11 cellular contexts compared by ENCODE assay signal in genomic region chr2:191713837-191714236, GRCh38. TPM values are rescaled to one million over a fixed set of nuclear protein-coding genes. Genes with fewer than 3 reads are reported as not detected.
DNase-seq lines count a peak whose midpoint lies in the region; TF ChIP-seq lines count a peak whose summit lies in the region.
"Had no signal": no experiment of that assay in that cellular context is flagged by ENCODE, and none has a peak within 500 bp of the region (broad histone marks: within the 10 kb centered on the region; RNA-seq: fewer than 3 reads in every experiment).

No MANE protein-coding gene starts in this region.

- WGBS in endodermal cell (ENCODE audit: insufficient coverage in 1 of 2, insufficient read length in 1 of 2), 2 experiments = 80% methylated on average over 1 of the region's 1 CpG; no CpG with 5 or more reads in 1 of the 2 experiments
- 100% methylated on average over 1 of the region's 1 CpG for WGBS in transverse colon (ENCODE audit: low coverage in 1 of 2), 2 donors

- H3K4me1 ChIP-seq in BE2C (no peaks in the 10 kb centered on the region), endodermal cell (ENCODE audit: control insufficient read depth, insufficient read depth, low read length) (no peaks in the 10 kb centered on the region), transverse colon (no peaks in the 10 kb centered on the region)
- H3K4me1 ChIP-seq: vagina had no signal

- no peaks in the 10 kb centered on the region for H3K36me3 ChIP-seq in BE2C
- no peaks in the 10 kb centered on the region for H3K36me3 ChIP-seq in endodermal cell (ENCODE audit: control insufficient read depth, insufficient read depth, low read length)
- H3K36me3 ChIP-seq in transverse colon = no peaks in the 10 kb centered on the region
- H3K36me3 ChIP-seq: vagina had no signal

- DNase-seq in BE2C (peak; percentile 18), NCI-H460 (ENCODE audit: extremely low read depth, low read depth) (peak; percentile 18), endodermal cell (peak; percentile 63), NCI-H2171 treated with DMSO at 0.1 percent for 48 hours (lab: John Stamatoyannopoulos, UW) (no peak), pons (ENCODE audit: low spot score) (no peak), transverse colon (no peak)
- DNase-seq in activated CD4-positive, alpha-beta T cell treated with anti-CD3 and anti-CD28 coated beads, Interleukin-2, amount 10 ng/mL, durations not matched to agents 24 days and 14 days = no peak
- DNase-seq: kidney glomerular epithelial cell, NCI-H187 had no signal

- H3K4me1 Mint-ChIP-seq in endodermal cell = no peaks in the 10 kb centered on the region
- H3K4me1 Mint-ChIP-seq in activated CD4-positive, alpha-beta T cell treated with anti-CD3 and anti-CD28 coated beads, Interleukin-2, amount 10 ng/mL, durations not matched to agents 24 days and 14 days = no peaks in the 10 kb centered on the region

- no peak overlapping the region for H3K27ac Mint-ChIP-seq in endodermal cell
- H3K27ac Mint-ChIP-seq in activated CD4-positive, alpha-beta T cell treated with anti-CD3 and anti-CD28 coated beads, Interleukin-2, amount 10 ng/mL, durations not matched to agents 24 days and 14 days = no peak overlapping the region

- H3K36me3 Mint-ChIP-seq in endodermal cell (ENCODE audit: low read depth) = no peaks in the 10 kb centered on the region
- peaks cover 7% of the 10 kb centered on the region for H3K36me3 Mint-ChIP-seq in activated CD4-positive, alpha-beta T cell treated with anti-CD3 and anti-CD28 coated beads, Interleukin-2, amount 10 ng/mL, durations not matched to agents 24 days and 14 days (ENCODE audit: low read depth)

- no peaks in the 10 kb centered on the region for H3K27me3 ChIP-seq in BE2C
- no peaks in the 10 kb centered on the region for H3K27me3 ChIP-seq in endodermal cell (ENCODE audit: control insufficient read depth, insufficient read depth, low read length, poor library complexity, severe bottlenecking)
- H3K27me3 ChIP-seq in transverse colon = no peaks in the 10 kb centered on the region
- H3K27me3 ChIP-seq: vagina had no signal

- no peaks in the 10 kb centered on the region for H3K27me3 Mint-ChIP-seq in endodermal cell (ENCODE audit: insufficient read depth)
- H3K27me3 Mint-ChIP-seq in activated CD4-positive, alpha-beta T cell treated with anti-CD3 and anti-CD28 coated beads, Interleukin-2, amount 10 ng/mL, durations not matched to agents 24 days and 14 days = peaks cover 1% of the 10 kb centered on the region

- no peak overlapping the region for H3K9ac ChIP-seq in endodermal cell (ENCODE audit: extremely low read depth, low read length, poor library complexity, severe bottlenecking)

- in situ Hi-C loops in transverse colon (cut with MboI; ENCODE audit: low pct_ligation_motif_present in 1 of 4, low pct_unique_long_range_greater_than_20kb in 1 of 4, low sequenced_read_pairs in 3 of 4) = no loop called here

- peak; percentile 41 for TF ChIP-seq CTCF in BE2C (IDR thresholded peaks at IDR 0.05; ENCODE audit: low read depth, low read length)
- peak; percentile 17; the same call in 1 of the 2 replicates for TF ChIP-seq CTCF in GM12875 (IDR thresholded peaks at IDR 0.05; ENCODE audit: borderline replicate concordance, insufficient read depth, low read depth, low read length)
- peak; percentile 63 for TF ChIP-seq CTCF in endodermal cell (conservative IDR thresholded peaks at IDR 0.05)
- no peak for TF ChIP-seq CTCF in transverse colon (IDR thresholded peaks at IDR 0.05)

- no peak overlapping the region for H3K27ac ChIP-seq in endodermal cell (ENCODE audit: low read depth, low read length)
- H3K27ac ChIP-seq in transverse colon = no peak overlapping the region
- H3K27ac ChIP-seq: vagina had no signal

- H3K4me3 Mint-ChIP-seq in endodermal cell = no peak overlapping the region
- H3K4me3 Mint-ChIP-seq in activated CD4-positive, alpha-beta T cell treated with anti-CD3 and anti-CD28 coated beads, Interleukin-2, amount 10 ng/mL, durations not matched to agents 24 days and 14 days = no peak overlapping the region

- no peak for TF ChIP-seq EP300 in transverse colon (IDR thresholded peaks at IDR 0.05; ENCODE audit: low read depth)

- H3K9me3 Mint-ChIP-seq in endodermal cell = no peaks in the 10 kb centered on the region
- no peaks in the 10 kb centered on the region for H3K9me3 Mint-ChIP-seq in activated CD4-positive, alpha-beta T cell treated with anti-CD3 and anti-CD28 coated beads, Interleukin-2, amount 10 ng/mL, durations not matched to agents 24 days and 14 days

- H3K4me3 ChIP-seq in BE2C (ENCODE audit: low read depth, low read length) (no peak overlapping the region), GM12875 (ENCODE audit: low read depth, low read length) (no peak overlapping the region), endodermal cell (ENCODE audit: low read length) (no peak overlapping the region), transverse colon (no peak overlapping the region)
- H3K4me3 ChIP-seq: vagina had no signal

- H3K9me3 ChIP-seq in BE2C = no peaks in the 10 kb centered on the region
- H3K9me3 ChIP-seq in endodermal cell (ENCODE audit: control insufficient read depth, low read length) = no peaks in the 10 kb centered on the region
- H3K9me3 ChIP-seq in transverse colon = no peaks in the 10 kb centered on the region
- H3K9me3 ChIP-seq: vagina had no signal

- no peak for TF ChIP-seq POLR2A in transverse colon (IDR thresholded peaks at IDR 0.05)

- intact Hi-C loops in transverse colon (cut with DNase I; ENCODE audit: low total_unique reads) = no loop called here
- intact Hi-C loops in activated CD4-positive, alpha-beta T cell treated with anti-CD3 and anti-CD28 coated beads, Interleukin-2, amount 10 ng/mL, durations not matched to agents 24 days and 14 days (cut with micrococcal nuclease) = no loop called here

RNA-seq across cellular contexts. Expression of gene NABP1, which starts 35.9 kb away (rescaled TPM):
- 2.1 TPM for polyA plus RNA-seq in BE2C (2012; ENCODE audit: insufficient read depth, insufficient read length, low read depth)
- total RNA-seq in NCI-H460 (2014; rRNA removed; shearing (Covaris generic)) = 35.7 and 44.4 TPM in 2 replicates
- 53.0 and 83.2 TPM in 2 replicates for polyA plus RNA-seq in NCI-H460 (2014; cell fraction: nucleus; rRNA removed)
- 1 to 10 TPM; 5.8 to 8.7 TPM for total RNA-seq in endodermal cell
- 2.7 TPM for polyA plus RNA-seq in endodermal cell (2013, experiment 1 of 2)
- polyA plus RNA-seq in endodermal cell (2013, experiment 2 of 2) = 1.7 TPM
- 10 to 100 TPM in 3 of 4 donors, under 1 TPM in 1; 1.00 to 55.6 (median 33.0) TPM for total RNA-seq in transverse colon
- total RNA-seq in activated CD4-positive, alpha-beta T cell treated with anti-CD3 and anti-CD28 coated beads, Interleukin-2, amount 10 ng/mL, durations not matched to agents 24 days and 14 days = 50.7 and 53.1 TPM in 2 replicates

Comparison
In these comparisons a context has a peak if more than half of its experiments do, and no peak if none do; other contexts are left out.
1. DNase-seq: peak in BE2C (single experiment), NCI-H460 (single experiment) and endodermal cell (single experiment); none in NCI-H2171 treated with DMSO at 0.1 percent for 48 hours (single experiment), pons (single experiment), transverse colon (single experiment) and activated CD4-positive, alpha-beta T cell treated with anti-CD3 and anti-CD28 coated beads, Interleukin-2, amount 10 ng/mL, durations not matched to agents 24 days and 14 days (single experiment).
2. CTCF ChIP-seq: peak in BE2C (single experiment), GM12875 (single experiment) and endodermal cell (single experiment); none in transverse colon (0 of 5).